Comparison of ENCODE assay signal across 8 cellular contexts in the genomic region with DNA sequence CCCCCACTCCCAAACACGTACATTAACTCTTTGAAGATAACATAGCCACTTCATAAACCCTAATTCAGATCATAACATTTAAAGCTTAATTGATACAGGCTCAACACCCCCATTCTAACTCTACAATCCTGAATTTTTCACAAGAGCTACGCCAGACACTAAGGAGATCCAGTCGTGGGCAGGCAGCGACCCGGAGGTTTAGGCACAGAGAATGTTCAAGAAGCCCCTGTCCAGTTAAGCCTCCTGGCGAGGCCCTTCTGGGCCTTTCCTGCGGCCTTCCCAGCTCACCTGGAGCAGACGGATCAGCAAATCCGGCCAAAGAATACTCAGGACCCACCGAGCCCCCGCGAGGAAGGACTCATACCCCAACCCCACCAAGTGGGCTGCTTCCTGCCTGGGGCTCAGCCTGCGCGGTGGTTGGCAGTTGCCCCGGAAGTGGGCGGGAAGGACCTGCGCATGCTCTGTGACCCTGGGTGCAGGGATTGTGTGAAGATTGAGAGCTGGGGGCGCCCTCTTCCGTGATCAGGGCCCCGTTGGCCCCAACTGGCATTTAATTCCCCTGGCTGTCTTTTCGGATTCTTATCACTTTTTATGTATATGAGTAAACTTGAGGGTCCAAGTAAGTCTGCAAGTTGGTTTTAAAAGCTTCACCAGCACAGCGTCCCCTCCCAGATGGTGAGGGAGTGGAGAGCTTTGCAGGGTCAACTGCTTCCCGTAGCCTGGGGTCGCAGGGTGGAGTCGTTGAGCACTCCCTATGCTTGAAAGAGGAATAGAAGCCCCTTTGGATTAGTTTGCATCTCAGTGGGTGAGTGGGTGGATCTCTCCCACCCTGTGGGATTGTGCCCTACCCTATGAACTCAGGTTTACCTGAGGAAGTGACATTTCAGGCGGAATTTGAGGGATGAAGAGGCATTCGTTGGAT.
DNase-seq lines count a peak whose midpoint lies in the region; ATAC-seq and TF ChIP-seq lines count a peak whose summit lies in the region.

Gene TRIM61, minus strand, starts transcription at position 415 of the 922 bp plus-strand sequence. CDS start 7,655 bp downstream, outside the sequence.

- H3K36me3 ChIP-seq in mucosa of stomach (ENCODE audit: control insufficient read depth, insufficient read depth, low read length): no peaks in the 10 kb centered on the region

- no peaks in the 10 kb centered on the region for H3K9me3 ChIP-seq in mucosa of stomach (ENCODE audit: control insufficient read depth, low read length)

- ATAC-seq in GM18505 (IDR thresholded peaks at IDR 0.05; ENCODE audit: unreplicated experiment): peak; percentile 100
- peak; percentile 98 for ATAC-seq in HG02870 (IDR thresholded peaks at IDR 0.05; ENCODE audit: unreplicated experiment)
- peak; percentile 99 to 100 for ATAC-seq in stimulated activated naive B cell treated with anti-CD40 and anti-IgM and Interleukin-4, amounts not matched to agents 10 μg/mL and 1 μg/mL and 100 μg/mL, for 72 hours (replicated peaks)

- H3K9ac ChIP-seq in mucosa of stomach (ENCODE audit: low read length): peak within 1 kb of the TSS; percentile 15

- H3K4me3 ChIP-seq in choroid plexus epithelial cell (ENCODE audit: low read depth, low read length) (peak within 1 kb of the TSS; percentile 82), mucosa of stomach (ENCODE audit: low read length) (no peak within 1 kb of the TSS)

- no peak for TF ChIP-seq CTCF in choroid plexus epithelial cell (conservative IDR thresholded peaks at IDR 0.05; ENCODE audit: low read depth, low read length)

- H3K4me1 Mint-ChIP-seq in stimulated activated naive B cell treated with anti-CD40 and anti-IgM and Interleukin-4, amounts not matched to agents 10 μg/mL and 1 μg/mL and 100 μg/mL, for 72 hours: peaks cover 4 to 26% of the 10 kb centered on the region in 2 donors

- peaks cover 8 to 13% of the 10 kb centered on the region in 2 donors for H3K36me3 Mint-ChIP-seq in stimulated activated naive B cell treated with anti-CD40 and anti-IgM and Interleukin-4, amounts not matched to agents 10 μg/mL and 1 μg/mL and 100 μg/mL, for 72 hours

- no peaks in the 10 kb centered on the region for H3K27me3 ChIP-seq in mucosa of stomach (ENCODE audit: control insufficient read depth, insufficient read depth, low read length)

- H3K27ac Mint-ChIP-seq in stimulated activated naive B cell treated with anti-CD40 and anti-IgM and Interleukin-4, amounts not matched to agents 10 μg/mL and 1 μg/mL and 100 μg/mL, for 72 hours: peak within 1 kb of the TSS; percentile 89

- TF ChIP-seq POLR2A in GM18505 (IDR thresholded peaks at IDR 0.05; ENCODE audit: borderline replicate concordance, extremely low read depth, insufficient read depth, insufficient read length): peak; percentile 95

- H3K27me3 Mint-ChIP-seq in stimulated activated naive B cell treated with anti-CD40 and anti-IgM and Interleukin-4, amounts not matched to agents 10 μg/mL and 1 μg/mL and 100 μg/mL, for 72 hours: no peaks in the 10 kb centered on the region

- DNase-seq in activated CD4-positive, CD25-positive, alpha-beta regulatory T cell (lab: John Stamatoyannopoulos, UW): peak in 3 of 4 experiments; percentile 3 to 7 (median 7)
- peak; percentile 66 for DNase-seq in choroid plexus epithelial cell (ENCODE audit: low read depth)
- peak; percentile 69 for DNase-seq in stimulated activated naive B cell treated with anti-CD40 and anti-IgM and Interleukin-4, amounts not matched to agents 10 μg/mL and 1 μg/mL and 100 μg/mL, for 72 hours
- DNase-seq in NCI-H2081 treated with DMSO at 0.1 percent for 48 hours (lab: John Stamatoyannopoulos, UW): no peak
- DNase-seq in NCI-H146 treated with DMSO at 0.1 percent for 48 hours (lab: John Stamatoyannopoulos, UW; ENCODE audit: unreplicated experiment): no peak

- H3K9me3 Mint-ChIP-seq in stimulated activated naive B cell treated with anti-CD40 and anti-IgM and Interleukin-4, amounts not matched to agents 10 μg/mL and 1 μg/mL and 100 μg/mL, for 72 hours: no peaks in the 10 kb centered on the region

- H3K4me3 Mint-ChIP-seq in stimulated activated naive B cell treated with anti-CD40 and anti-IgM and Interleukin-4, amounts not matched to agents 10 μg/mL and 1 μg/mL and 100 μg/mL, for 72 hours: peak within 1 kb of the TSS; percentile 92 to 95

- no peaks in the 10 kb centered on the region for H3K4me1 ChIP-seq in mucosa of stomach (ENCODE audit: control insufficient read depth, insufficient read depth, low read length)

Comparison
In these comparisons a context has a peak if more than half of its experiments do, and no peak if none do; other contexts are left out.
1. DNase-seq: peak in activated CD4-positive, CD25-positive, alpha-beta regulatory T cell (3 of 4), choroid plexus epithelial cell (single experiment) and stimulated activated naive B cell treated with anti-CD40 and anti-IgM and Interleukin-4, amounts not matched to agents 10 μg/mL and 1 μg/mL and 100 μg/mL, for 72 hours (single experiment); none in NCI-H2081 treated with DMSO at 0.1 percent for 48 hours (single experiment) and NCI-H146 treated with DMSO at 0.1 percent for 48 hours (single experiment).
2. Peak in every context shown above with its lines, with median percentiles within 50 percentile points of each other: ATAC-seq.